1 cellular context compared by ENCODE assay signal in genomic region chr9:136927343-136928261, GRCh38.
TF ChIP-seq lines count a peak whose summit lies in the region.

No MANE protein-coding gene starts in this region.

TF ChIP-seq in GM12878, 131 proteins besides CTCF, POLR2A, EP300 and RAD21:
- TF ChIP-seq POLR2AphosphoS5 (IDR thresholded peaks at IDR 0.05; ENCODE audit: low read length) (peak; percentile 25; the same call in 1 of the 2 replicates), POLR2AphosphoS2 (IDR thresholded peaks at IDR 0.05; ENCODE audit: low read depth, low read length) (no peak)
- TF ChIP-seq, protein P1, sequence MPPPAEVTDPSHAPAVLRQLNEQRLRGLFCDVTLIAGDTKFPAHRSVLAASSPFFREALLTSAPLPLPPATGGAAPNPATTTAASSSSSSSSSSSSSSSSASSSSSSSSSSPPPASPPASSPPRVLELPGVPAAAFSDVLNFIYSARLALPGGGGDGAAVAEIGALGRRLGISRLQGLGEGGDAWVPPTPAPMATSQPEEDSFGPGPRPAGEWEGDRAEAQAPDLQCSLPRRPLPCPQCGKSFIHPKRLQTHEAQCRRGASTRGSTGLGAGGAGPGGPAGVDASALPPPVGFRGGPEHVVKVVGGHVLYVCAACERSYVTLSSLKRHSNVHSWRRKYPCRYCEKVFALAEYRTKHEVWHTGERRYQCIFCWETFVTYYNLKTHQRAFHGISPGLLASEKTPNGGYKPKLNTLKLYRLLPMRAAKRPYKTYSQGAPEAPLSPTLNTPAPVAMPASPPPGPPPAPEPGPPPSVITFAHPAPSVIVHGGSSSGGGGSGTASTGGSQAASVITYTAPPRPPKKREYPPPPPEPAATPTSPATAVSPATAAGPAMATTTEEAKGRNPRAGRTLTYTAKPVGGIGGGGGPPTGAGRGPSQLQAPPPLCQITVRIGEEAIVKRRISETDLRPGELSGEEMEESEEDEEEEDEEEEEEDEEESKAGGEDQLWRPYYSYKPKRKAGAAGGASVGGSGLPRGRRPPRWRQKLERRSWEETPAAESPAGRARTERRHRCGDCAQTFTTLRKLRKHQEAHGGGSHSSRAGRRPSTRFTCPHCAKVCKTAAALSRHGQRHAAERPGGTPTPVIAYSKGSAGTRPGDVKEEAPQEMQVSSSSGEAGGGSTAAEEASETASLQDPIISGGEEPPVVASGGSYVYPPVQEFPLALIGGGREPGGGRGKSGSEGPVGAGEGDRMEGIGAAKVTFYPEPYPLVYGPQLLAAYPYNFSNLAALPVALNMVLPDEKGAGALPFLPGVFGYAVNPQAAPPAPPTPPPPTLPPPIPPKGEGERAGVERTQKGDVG (CRISPR knock-in tag; IDR thresholded peaks at IDR 0.05) = no peak
